19 cellular contexts compared by ENCODE assay signal in the genomic region with DNA sequence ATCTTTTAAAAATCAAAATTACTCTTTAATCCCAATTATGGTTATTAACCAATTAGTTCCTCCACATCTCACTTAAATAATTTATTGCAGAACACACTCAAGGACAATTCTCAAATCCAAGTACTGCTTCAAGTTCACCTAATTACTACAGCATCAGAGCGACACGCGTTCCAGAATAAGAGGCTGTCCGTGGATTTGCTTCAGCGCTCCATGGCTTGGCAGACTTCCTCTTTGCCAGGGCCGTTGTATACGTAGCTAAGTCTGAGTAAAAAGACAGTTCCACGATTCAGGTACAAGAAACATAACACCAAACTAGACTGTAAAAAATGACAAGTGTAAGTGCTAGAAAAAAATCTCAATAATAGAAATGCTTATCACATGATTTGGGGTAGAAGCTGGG.
"Had no signal": no experiment of that assay in that cellular context is flagged by ENCODE, and none has a peak within 500 bp of the region (broad histone marks: within the 10 kb centered on the region; RNA-seq: fewer than 3 reads in every experiment).

No MANE protein-coding gene starts in this region.

- H3K4me1 Mint-ChIP-seq: stimulated activated naive B cell treated with anti-CD40 and anti-IgM and Interleukin-4, amounts not matched to agents 10 μg/mL and 1 μg/mL and 100 μg/mL, for 72 hours had no signal

- H3K27ac Mint-ChIP-seq: activated T-helper 1 cell treated with anti-CD3 and anti-CD28 coated beads, Interleukin-12 subunit alpha, Interleukin-12 subunit beta, Interleukin-2, Interleukin-4 antibody, amounts not matched to agents 30 ng/mL and 10 ng/mL and 1 ng/mL, durations not matched to agents 14 hours and 24 hours and 36 hours; effector memory CD8-positive, alpha-beta T cell; natural killer cell treated with Interleukin-12 subunit alpha and Interleukin-12 subunit beta and Interleukin-15 and Interleukin-18, amount 100 ng/mL, for 72 hours; stimulated activated naive B cell treated with anti-CD40 and anti-IgM and Interleukin-4, amounts not matched to agents 10 μg/mL and 1 μg/mL and 100 μg/mL, for 72 hours had no signal

- H3K36me3 Mint-ChIP-seq: natural killer cell treated with Interleukin-12 subunit alpha and Interleukin-12 subunit beta and Interleukin-15 and Interleukin-18, amount 100 ng/mL, for 72 hours; stimulated activated naive B cell treated with anti-CD40 and anti-IgM and Interleukin-4, amounts not matched to agents 10 μg/mL and 1 μg/mL and 100 μg/mL, for 72 hours had no signal

- H3K9me3 Mint-ChIP-seq: activated T-helper 1 cell treated with anti-CD3 and anti-CD28 coated beads, Interleukin-12 subunit alpha, Interleukin-12 subunit beta, Interleukin-2, Interleukin-4 antibody, amounts not matched to agents 30 ng/mL and 10 ng/mL and 1 ng/mL, durations not matched to agents 14 hours and 24 hours and 36 hours; effector memory CD8-positive, alpha-beta T cell; natural killer cell treated with Interleukin-12 subunit alpha and Interleukin-12 subunit beta and Interleukin-15 and Interleukin-18, amount 100 ng/mL, for 72 hours had no signal

- H3K27me3 Mint-ChIP-seq: effector memory CD8-positive, alpha-beta T cell; stimulated activated naive B cell treated with anti-CD40 and anti-IgM and Interleukin-4, amounts not matched to agents 10 μg/mL and 1 μg/mL and 100 μg/mL, for 72 hours had no signal

- H3K36me3 ChIP-seq: breast epithelium, right atrium auricular region, tibial nerve, uterus had no signal

- H3K27ac ChIP-seq: breast epithelium, epithelial cell of prostate, right atrium auricular region, skin epidermis, tibial nerve, uterus had no signal

- H3K27me3 ChIP-seq: right atrium auricular region, tibial nerve, uterus had no signal

- H3K4me3 ChIP-seq: breast epithelium, right atrium auricular region, skin epidermis, tibial nerve, uterus had no signal

- H3K4me1 ChIP-seq: breast epithelium, right atrium auricular region, tibial nerve, uterus had no signal

- H3K4me3 Mint-ChIP-seq: activated T-helper 1 cell treated with anti-CD3 and anti-CD28 coated beads, Interleukin-12 subunit alpha, Interleukin-12 subunit beta, Interleukin-2, Interleukin-4 antibody, amounts not matched to agents 30 ng/mL and 10 ng/mL and 1 ng/mL, durations not matched to agents 14 hours and 24 hours and 36 hours; effector memory CD8-positive, alpha-beta T cell; natural killer cell treated with Interleukin-12 subunit alpha and Interleukin-12 subunit beta and Interleukin-15 and Interleukin-18, amount 100 ng/mL, for 72 hours; stimulated activated naive B cell treated with anti-CD40 and anti-IgM and Interleukin-4, amounts not matched to agents 10 μg/mL and 1 μg/mL and 100 μg/mL, for 72 hours had no signal

- DNase-seq: activated CD4-positive, alpha-beta T cell treated with anti-CD3 and anti-CD28 coated beads, Interleukin-2, amount 50 U/mL, for 1 hour; aorta; dermis blood vessel endothelial cell; effector memory CD8-positive, alpha-beta T cell; foreskin melanocyte; kidney glomerular epithelial cell; mesendoderm; nucleus accumbens; stimulated activated CD4-positive, alpha-beta T cell treated with anti-CD3 and anti-CD28 coated beads, Interleukin-15, amount 100 ng/mL, for 24 hours; stimulated activated CD4-positive, alpha-beta T cell treated with anti-CD3 and anti-CD28 coated beads, Interleukin-4, amount 100 ng/mL, for 1 hour; stimulated activated naive B cell treated with anti-CD40 and anti-IgM and Interleukin-4, amounts not matched to agents 10 μg/mL and 1 μg/mL and 100 μg/mL, for 72 hours; uterus had no signal
